Comparison of ENCODE assay signal across 1 cellular context in genomic region chr11:116078101-116078561, GRCh38.
TF ChIP-seq lines count a peak whose summit lies in the region.

No MANE protein-coding gene starts in this region.

TF ChIP-seq in SK-N-SH, 30 proteins besides CTCF, POLR2A, EP300 and RAD21 (continued from another document):
- TF ChIP-seq, protein P1, sequence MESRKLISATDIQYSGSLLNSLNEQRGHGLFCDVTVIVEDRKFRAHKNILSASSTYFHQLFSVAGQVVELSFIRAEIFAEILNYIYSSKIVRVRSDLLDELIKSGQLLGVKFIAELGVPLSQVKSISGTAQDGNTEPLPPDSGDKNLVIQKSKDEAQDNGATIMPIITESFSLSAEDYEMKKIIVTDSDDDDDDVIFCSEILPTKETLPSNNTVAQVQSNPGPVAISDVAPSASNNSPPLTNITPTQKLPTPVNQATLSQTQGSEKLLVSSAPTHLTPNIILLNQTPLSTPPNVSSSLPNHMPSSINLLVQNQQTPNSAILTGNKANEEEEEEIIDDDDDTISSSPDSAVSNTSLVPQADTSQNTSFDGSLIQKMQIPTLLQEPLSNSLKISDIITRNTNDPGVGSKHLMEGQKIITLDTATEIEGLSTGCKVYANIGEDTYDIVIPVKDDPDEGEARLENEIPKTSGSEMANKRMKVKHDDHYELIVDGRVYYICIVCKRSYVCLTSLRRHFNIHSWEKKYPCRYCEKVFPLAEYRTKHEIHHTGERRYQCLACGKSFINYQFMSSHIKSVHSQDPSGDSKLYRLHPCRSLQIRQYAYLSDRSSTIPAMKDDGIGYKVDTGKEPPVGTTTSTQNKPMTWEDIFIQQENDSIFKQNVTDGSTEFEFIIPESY (IDR thresholded peaks at IDR 0.05; ENCODE audit: borderline replicate concordance, low read depth): no peak
- TF ChIP-seq FOXM1 (IDR thresholded peaks at IDR 0.05; ENCODE audit: low read depth): no peak
- TF ChIP-seq RFX5 (IDR thresholded peaks at IDR 0.05; ENCODE audit: low read length): peak; percentile 34; the same call in 1 of the 2 replicates
- TF ChIP-seq MEF2A (IDR thresholded peaks at IDR 0.05; ENCODE audit: borderline replicate concordance, low read depth): no peak
- no peak for TF ChIP-seq TEAD4 (IDR thresholded peaks at IDR 0.05; ENCODE audit: borderline replicate concordance, insufficient read depth)
- peak; percentile 88; the same call in 1 of the 2 replicates for TF ChIP-seq RCOR1 (IDR thresholded peaks at IDR 0.05; ENCODE audit: low read length)
- TF ChIP-seq SMC3 (IDR thresholded peaks at IDR 0.05; ENCODE audit: low read depth, low read length): peak; percentile 53; the same call in 1 of the 2 replicates
